Comparison of ENCODE assay signal across 11 cellular contexts in genomic region chr9:95073042-95073607, GRCh38.
DNase-seq lines count a peak whose midpoint lies in the region; TF ChIP-seq lines count a peak whose summit lies in the region.
"Had no signal": no experiment of that assay in that cellular context is flagged by ENCODE, and none has a peak within 500 bp of the region (broad histone marks: within the 10 kb centered on the region; RNA-seq: fewer than 3 reads in every experiment).

No MANE protein-coding gene starts in this region.

- TF ChIP-seq CTCF in A673 (conservative IDR thresholded peaks at IDR 0.05; ENCODE audit: low read depth, low read length) (peak; percentile 31; the same call in 1 of the 2 replicates), LNCAP (IDR thresholded peaks at IDR 0.05) (peak; percentile 36), epithelial cell of proximal tubule (conservative IDR thresholded peaks at IDR 0.05; ENCODE audit: low read depth, low read length) (peak; percentile 67)

- CTCF ChIA-PET in A673 (lab: Charles Lee): no interaction called here

- H3K4me3 ChIP-seq in A673 (ENCODE audit: low read depth, low read length, poor library complexity, severe bottlenecking): no peak overlapping the region
- no peak overlapping the region for H3K4me3 ChIP-seq in epithelial cell of proximal tubule (ENCODE audit: low read depth, low read length)

- H3K27ac ChIP-seq in A673 (ENCODE audit: low read depth, low read length, poor library complexity, severe bottlenecking): no peak overlapping the region

- DNase-seq in A673 (ENCODE audit: low spot score): no peak
- DNase-seq in epithelial cell of proximal tubule (ENCODE audit: low read depth): no peak
- peak; percentile 33 to 51 for DNase-seq in lung microvascular endothelial cell (ENCODE audit: low read depth in 2 of 2)
- DNase-seq in SKM-1 treated with dmso at 0.1 percent for 144 hours (lab: John Stamatoyannopoulos, UW; ENCODE audit: unreplicated experiment): no peak
- no peak for DNase-seq in NOMO-1 treated with dmso at 0.1 percent for 144 hours (lab: John Stamatoyannopoulos, UW; ENCODE audit: unreplicated experiment)
- no peak for DNase-seq in pons (ENCODE audit: low spot score)
- no peak for DNase-seq in NCI-H510A treated with DMSO at 0.1 percent for 48 hours (lab: John Stamatoyannopoulos, UW)
- DNase-seq: activated gamma-delta T cell treated with Interleukin-2 at 50 U/mL for 16 hours; CD8-positive, alpha-beta memory T cell; NCI-H146 had no signal

- H3K4me1 ChIP-seq in A673 (ENCODE audit: insufficient read depth, low read length, poor library complexity, severe bottlenecking): no peaks in the 10 kb centered on the region

- BruUV-seq in A673 (replicated peaks; lab: Mats Ljungman, UMichigan): no TSS peak

- POLR2A ChIA-PET in A673 (lab: Charles Lee; ENCODE audit: low non-redundant PET): interaction anchor here (0.6 kb wide), 1 partner anchor 364 kb away, joined by 14 read pairs; no protein-coding TSS in a partner anchor

- intact Hi-C loops in A673 (cut with micrococcal nuclease; ENCODE audit: unreplicated experiment): no loop called here

- no peaks in the 10 kb centered on the region for H3K27me3 ChIP-seq in A673 (replicated peaks; ENCODE audit: insufficient read depth, low read depth, low read length, poor library complexity)

- no peaks in the 10 kb centered on the region for H3K36me3 ChIP-seq in A673 (ENCODE audit: insufficient read depth, low read length, poor library complexity, severe bottlenecking)

- H3K9me3 ChIP-seq in A673 (ENCODE audit: low read depth, low read length, poor library complexity, severe bottlenecking): no peaks in the 10 kb centered on the region

Comparison
In these comparisons a context has a peak if more than half of its experiments do, and no peak if none do; other contexts are left out.
1. DNase-seq: peak in lung microvascular endothelial cell (2 of 2); none in A673 (single experiment), epithelial cell of proximal tubule (single experiment), SKM-1 treated with dmso at 0.1 percent for 144 hours (single experiment), NOMO-1 treated with dmso at 0.1 percent for 144 hours (single experiment), pons (single experiment) and NCI-H510A treated with DMSO at 0.1 percent for 48 hours (single experiment).
2. Peak in every context shown above with its lines, with median percentiles within 50 percentile points of each other: CTCF ChIP-seq.